In genomic region chr4:26331380-26331945, GRCh38 we compare ENCODE assay signal across 1 cellular context.
TF ChIP-seq lines count a peak whose summit lies in the region.

No MANE protein-coding gene starts in this region.

TF ChIP-seq in neural cell, 6 proteins besides CTCF, POLR2A, EP300 and RAD21 (continued from another document):
- TF ChIP-seq, protein P1, sequence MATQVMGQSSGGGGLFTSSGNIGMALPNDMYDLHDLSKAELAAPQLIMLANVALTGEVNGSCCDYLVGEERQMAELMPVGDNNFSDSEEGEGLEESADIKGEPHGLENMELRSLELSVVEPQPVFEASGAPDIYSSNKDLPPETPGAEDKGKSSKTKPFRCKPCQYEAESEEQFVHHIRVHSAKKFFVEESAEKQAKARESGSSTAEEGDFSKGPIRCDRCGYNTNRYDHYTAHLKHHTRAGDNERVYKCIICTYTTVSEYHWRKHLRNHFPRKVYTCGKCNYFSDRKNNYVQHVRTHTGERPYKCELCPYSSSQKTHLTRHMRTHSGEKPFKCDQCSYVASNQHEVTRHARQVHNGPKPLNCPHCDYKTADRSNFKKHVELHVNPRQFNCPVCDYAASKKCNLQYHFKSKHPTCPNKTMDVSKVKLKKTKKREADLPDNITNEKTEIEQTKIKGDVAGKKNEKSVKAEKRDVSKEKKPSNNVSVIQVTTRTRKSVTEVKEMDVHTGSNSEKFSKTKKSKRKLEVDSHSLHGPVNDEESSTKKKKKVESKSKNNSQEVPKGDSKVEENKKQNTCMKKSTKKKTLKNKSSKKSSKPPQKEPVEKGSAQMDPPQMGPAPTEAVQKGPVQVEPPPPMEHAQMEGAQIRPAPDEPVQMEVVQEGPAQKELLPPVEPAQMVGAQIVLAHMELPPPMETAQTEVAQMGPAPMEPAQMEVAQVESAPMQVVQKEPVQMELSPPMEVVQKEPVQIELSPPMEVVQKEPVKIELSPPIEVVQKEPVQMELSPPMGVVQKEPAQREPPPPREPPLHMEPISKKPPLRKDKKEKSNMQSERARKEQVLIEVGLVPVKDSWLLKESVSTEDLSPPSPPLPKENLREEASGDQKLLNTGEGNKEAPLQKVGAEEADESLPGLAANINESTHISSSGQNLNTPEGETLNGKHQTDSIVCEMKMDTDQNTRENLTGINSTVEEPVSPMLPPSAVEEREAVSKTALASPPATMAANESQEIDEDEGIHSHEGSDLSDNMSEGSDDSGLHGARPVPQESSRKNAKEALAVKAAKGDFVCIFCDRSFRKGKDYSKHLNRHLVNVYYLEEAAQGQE (IDR thresholded peaks at IDR 0.05; ENCODE audit: borderline replicate concordance): no peak
- TF ChIP-seq MXI1 (conservative IDR thresholded peaks at IDR 0.05; ENCODE audit: poor library complexity, severe bottlenecking): no peak
